ENCODE assay signal across 18 cellular contexts in genomic region chr5:142870552-142870951, GRCh38.
"Had no signal": no experiment of that assay in that cellular context is flagged by ENCODE, and none has a peak within 500 bp of the region (broad histone marks: within the 10 kb centered on the region; RNA-seq: fewer than 3 reads in every experiment).

No MANE protein-coding gene starts in this region.

- H3K36me3 Mint-ChIP-seq: activated CD4-positive, alpha-beta memory T cell treated with anti-CD3 and anti-CD28 coated beads for 36 hours; activated naive CD8-positive, alpha-beta T cell had no signal

- H3K27ac ChIP-seq: psoas muscle, right lobe of liver, SJCRH30, spleen had no signal

- H3K27ac Mint-ChIP-seq: activated CD4-positive, alpha-beta memory T cell treated with anti-CD3 and anti-CD28 coated beads for 36 hours had no signal

- ATAC-seq: activated T-cell treated with anti-CD3 and anti-CD28 coated beads, Interleukin-2, amount 50 U/mL, for 4 hours; left lobe of liver; naive thymus-derived CD4-positive, alpha-beta T cell; psoas muscle had no signal

- H3K9me3 ChIP-seq: heart left ventricle, psoas muscle, right lobe of liver, SJCRH30, spleen, testis had no signal

- FAIRE-seq: colon, frontal cortex had no signal

- H3K27me3 Mint-ChIP-seq: activated CD4-positive, alpha-beta memory T cell treated with anti-CD3 and anti-CD28 coated beads for 36 hours; activated naive CD8-positive, alpha-beta T cell; naive thymus-derived CD4-positive, alpha-beta T cell had no signal

- H3K4me3 ChIP-seq: heart left ventricle, psoas muscle, right lobe of liver, SJCRH30, spleen, testis had no signal

- H3K27me3 ChIP-seq: heart left ventricle, right lobe of liver, SJCRH30, spleen, testis had no signal

- H3K36me3 ChIP-seq: heart left ventricle, right lobe of liver, SJCRH30 had no signal

- H3K4me3 Mint-ChIP-seq: activated CD4-positive, alpha-beta memory T cell treated with anti-CD3 and anti-CD28 coated beads for 36 hours; activated naive CD8-positive, alpha-beta T cell; activated T-cell treated with anti-CD3 and anti-CD28 coated beads, Interleukin-2, amount 50 U/mL, for 4 hours; naive thymus-derived CD4-positive, alpha-beta T cell had no signal

- H3K9me3 Mint-ChIP-seq: activated CD4-positive, alpha-beta memory T cell treated with anti-CD3 and anti-CD28 coated beads for 36 hours; activated T-cell treated with anti-CD3 and anti-CD28 coated beads, Interleukin-2, amount 50 U/mL, for 4 hours; naive thymus-derived CD4-positive, alpha-beta T cell had no signal

- DNase-seq: activated CD4-positive, alpha-beta memory T cell treated with anti-CD3 and anti-CD28 coated beads for 36 hours; activated effector memory CD4-positive, alpha-beta T cell treated with anti-CD3 and anti-CD28 coated beads, Interleukin-2, amount 50 U/mL, for 16 hours; activated T-cell treated with anti-CD3 and anti-CD28 coated beads, Interleukin-2, amount 50 U/mL, for 4 hours; effector CD4-positive, alpha-beta T cell; mesendoderm; naive thymus-derived CD4-positive, alpha-beta T cell; psoas muscle; right lobe of liver; spleen; stimulated activated CD4-positive, alpha-beta T cell treated with anti-CD3 and anti-CD28 coated beads, Interleukin-1b, Interleukin-23, amount 100 ng/mL, for 48 hours; stimulated activated naive CD4-positive, alpha-beta T cell had no signal
